Comparison of ENCODE assay signal across 18 cellular contexts in the genomic region with DNA sequence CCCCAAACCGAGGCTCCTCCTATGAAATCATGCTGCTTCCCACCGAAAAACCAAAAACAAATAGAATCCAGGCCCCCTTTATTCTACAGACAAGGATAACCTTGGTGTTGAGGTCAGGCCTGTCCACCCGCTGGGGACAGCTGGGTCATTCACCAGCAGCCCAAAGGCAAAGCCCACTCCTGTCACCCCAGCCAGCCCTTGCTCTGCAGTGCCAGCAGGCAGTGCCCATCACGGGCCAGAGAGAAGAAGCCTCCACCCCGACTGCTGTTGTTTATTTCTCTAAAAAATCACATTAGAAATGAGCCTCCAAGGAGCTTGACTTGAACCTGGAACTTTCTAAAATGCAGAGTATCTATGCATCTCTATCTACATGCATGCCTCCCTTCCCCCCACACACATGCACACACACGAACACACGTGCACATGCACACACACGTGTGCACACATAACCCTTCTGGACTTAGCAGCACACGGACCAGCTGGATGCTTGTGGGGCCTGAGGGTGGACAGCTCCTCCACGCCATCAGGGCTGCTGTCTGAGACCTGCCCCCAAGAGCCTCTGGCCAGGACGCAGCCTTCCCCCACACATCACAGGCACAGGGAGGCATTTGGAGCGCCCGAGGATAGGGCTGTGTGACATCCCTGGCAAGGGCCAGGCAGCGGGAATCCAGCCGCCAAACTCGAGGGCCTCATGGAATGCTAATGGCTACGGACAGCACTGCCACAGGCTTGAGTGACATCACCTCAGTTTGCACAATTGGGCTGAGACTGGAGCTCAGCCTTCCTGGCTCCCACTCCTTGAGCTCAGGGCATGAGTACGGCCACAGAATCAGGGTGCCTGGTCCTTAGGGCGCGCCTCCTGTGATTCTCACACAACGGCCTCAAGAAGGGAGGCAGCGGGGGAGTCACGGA. TPM values are rescaled to one million over a fixed set of nuclear protein-coding genes. Genes with fewer than 3 reads are reported as not detected.
A peak's percentile ranks its signal among the peaks of the same experiment; 100 is the strongest.
DNase-seq lines count a peak whose midpoint lies in the region; ATAC-seq and TF ChIP-seq lines count a peak whose summit lies in the region.
"Had no signal": no experiment of that assay in that cellular context is flagged by ENCODE, and none has a peak within 500 bp of the region (broad histone marks: within the 10 kb centered on the region; RNA-seq: fewer than 3 reads in every experiment).

No MANE protein-coding gene starts in this region.

- H3K9me3 ChIP-seq in lower lobe of right lung: no peaks in the 10 kb centered on the region
- H3K9me3 ChIP-seq in CD8-positive, alpha-beta memory T cell (ENCODE audit: low read length): no peaks in the 10 kb centered on the region
- H3K9me3 ChIP-seq: prostate gland, thoracic aorta had no signal

- peak overlapping the region; percentile 38 for H3K27ac Mint-ChIP-seq in stimulated activated memory B cell treated with anti-CD40 and anti-IgM and Interleukin-4, amounts not matched to agents 10 μg/mL and 1 μg/mL and 100 μg/mL, for 72 hours
- peak overlapping the region in 2 of 8 donors; percentile 52 to 65 for H3K27ac Mint-ChIP-seq in CD8-positive, alpha-beta memory T cell

- H3K4me1 ChIP-seq in lower lobe of right lung: peaks cover 36% of the 10 kb centered on the region
- H3K4me1 ChIP-seq in CD8-positive, alpha-beta memory T cell (ENCODE audit: insufficient read depth, low read length): peaks cover 12% of the 10 kb centered on the region

- peaks cover 3% of the 10 kb centered on the region for H3K36me3 Mint-ChIP-seq in stimulated activated memory B cell treated with anti-CD40 and anti-IgM and Interleukin-4, amounts not matched to agents 10 μg/mL and 1 μg/mL and 100 μg/mL, for 72 hours
- H3K36me3 Mint-ChIP-seq in CD8-positive, alpha-beta memory T cell: peaks cover 0 to 15% (median 4%) of the 10 kb centered on the region in 3 donors

- no peaks in the 10 kb centered on the region for H3K9me3 Mint-ChIP-seq in stimulated activated memory B cell treated with anti-CD40 and anti-IgM and Interleukin-4, amounts not matched to agents 10 μg/mL and 1 μg/mL and 100 μg/mL, for 72 hours
- no peaks in the 10 kb centered on the region for H3K9me3 Mint-ChIP-seq in CD8-positive, alpha-beta memory T cell

- no peak overlapping the region for H3K4me3 ChIP-seq in lower lobe of right lung
- H3K4me3 ChIP-seq in CD8-positive, alpha-beta memory T cell (ENCODE audit: low read length): no peak overlapping the region
- H3K4me3 ChIP-seq: GM12878, prostate gland, thoracic aorta had no signal

- H3K36me3 ChIP-seq in lower lobe of right lung: peaks cover 2% of the 10 kb centered on the region
- no peaks in the 10 kb centered on the region for H3K36me3 ChIP-seq in CD8-positive, alpha-beta memory T cell (ENCODE audit: insufficient read depth, low read length)
- H3K36me3 ChIP-seq: prostate gland, thoracic aorta had no signal

- intact Hi-C loops in lower lobe of right lung (cut with DNase I): no loop called here

- no peak overlapping the region for H3K27ac ChIP-seq in lower lobe of right lung
- H3K27ac ChIP-seq in CD8-positive, alpha-beta memory T cell (ENCODE audit: low read depth, low read length): no peak overlapping the region
- H3K27ac ChIP-seq: 22Rv1, prostate gland, thoracic aorta had no signal

- peaks cover 55% of the 10 kb centered on the region for H3K4me1 Mint-ChIP-seq in stimulated activated memory B cell treated with anti-CD40 and anti-IgM and Interleukin-4, amounts not matched to agents 10 μg/mL and 1 μg/mL and 100 μg/mL, for 72 hours
- H3K4me1 Mint-ChIP-seq in CD8-positive, alpha-beta memory T cell: peaks cover 31 to 59% (median 48%) of the 10 kb centered on the region in 3 donors

- POLR2A ChIA-PET in CD8-positive, alpha-beta memory T cell (lab: Charles Lee): no interaction called here

- ATAC-seq in lower lobe of right lung: peak; percentile 48 to 51
- no peak for ATAC-seq in stimulated activated memory B cell treated with anti-CD40 and anti-IgM and Interleukin-4, amounts not matched to agents 10 μg/mL and 1 μg/mL and 100 μg/mL, for 72 hours
- ATAC-seq: esophagus mucosa, GM12878 had no signal

- CTCF ChIA-PET in CD8-positive, alpha-beta memory T cell (lab: Charles Lee): no interaction called here

- no peaks in the 10 kb centered on the region for H3K27me3 ChIP-seq in lower lobe of right lung (ENCODE audit: low read depth)
- no peaks in the 10 kb centered on the region for H3K27me3 ChIP-seq in CD8-positive, alpha-beta memory T cell (ENCODE audit: insufficient read depth, low read length, poor library complexity, severe bottlenecking)

- H3K27me3 Mint-ChIP-seq in stimulated activated memory B cell treated with anti-CD40 and anti-IgM and Interleukin-4, amounts not matched to agents 10 μg/mL and 1 μg/mL and 100 μg/mL, for 72 hours: no peaks in the 10 kb centered on the region
- H3K27me3 Mint-ChIP-seq in CD8-positive, alpha-beta memory T cell: peaks cover 0 to 3% of the 10 kb centered on the region in 2 donors
- H3K27me3 Mint-ChIP-seq: CD4-positive, CD25-positive, alpha-beta regulatory T cell had no signal

- no peak overlapping the region for H3K4me3 Mint-ChIP-seq in stimulated activated memory B cell treated with anti-CD40 and anti-IgM and Interleukin-4, amounts not matched to agents 10 μg/mL and 1 μg/mL and 100 μg/mL, for 72 hours
- H3K4me3 Mint-ChIP-seq in CD8-positive, alpha-beta memory T cell: no peak overlapping the region
- H3K4me3 Mint-ChIP-seq: CD4-positive, CD25-positive, alpha-beta regulatory T cell had no signal

- no peak for TF ChIP-seq CTCF in lower lobe of right lung (IDR thresholded peaks at IDR 0.05)

- DNase-seq in DMS 273 (lab: John Stamatoyannopoulos, UW; ENCODE audit: unreplicated experiment) (peak; percentile 40), DMS 273 treated with DMSO at 0.1 percent for 48 hours (lab: John Stamatoyannopoulos, UW) (no peak), fibroblast of gingiva (ENCODE audit: low read depth) (peak; percentile 13), lower lobe of right lung (peak; percentile 62)
- no peak for DNase-seq in CD8-positive, alpha-beta memory T cell
- no peak for DNase-seq in activated CD8-positive, alpha-beta memory T cell treated with anti-CD3 and anti-CD28 coated beads, Interleukin-2, amount 50 U/mL, for 4 hours
- DNase-seq in activated CD8-positive, alpha-beta memory T cell treated with anti-CD3 and anti-CD28 coated beads, Interleukin-2, amount 50 U/mL, for 48 hours: no peak
- DNase-seq: CD4-positive, CD25-positive, alpha-beta regulatory T cell; dermis blood vessel endothelial cell; NCI-H2107; NCI-H748 treated with DMSO at 0.1 percent for 48 hours; T-helper 1 cell had no signal

RNA-seq across cellular contexts. Expression of gene PRKAG2, which starts 22.8 kb away (rescaled TPM):
- total RNA-seq in lower lobe of right lung: 35.4 TPM
- 10 to 100 TPM; 23.1 to 27.2 TPM for total RNA-seq in CD8-positive, alpha-beta memory T cell
- polyA plus RNA-seq in CD8-positive, alpha-beta memory T cell: 31.4 TPM

Comparison
In these comparisons a context has a peak if more than half of its experiments do, and no peak if none do; other contexts are left out.
1. DNase-seq: peak in DMS 273 (single experiment), fibroblast of gingiva (single experiment) and lower lobe of right lung (single experiment); none in DMS 273 treated with DMSO at 0.1 percent for 48 hours (single experiment), CD8-positive, alpha-beta memory T cell (0 of 5), activated CD8-positive, alpha-beta memory T cell treated with anti-CD3 and anti-CD28 coated beads, Interleukin-2, amount 50 U/mL, for 4 hours (single experiment) and activated CD8-positive, alpha-beta memory T cell treated with anti-CD3 and anti-CD28 coated beads, Interleukin-2, amount 50 U/mL, for 48 hours (single experiment).